Comparison of ENCODE assay signal across 16 cellular contexts in genomic region chr15:52765779-52766178, GRCh38. TPM values are rescaled to one million over a fixed set of nuclear protein-coding genes. Genes with fewer than 3 reads are reported as not detected.
DNase-seq lines count a peak whose midpoint lies in the region; ATAC-seq and TF ChIP-seq lines count a peak whose summit lies in the region.
"Had no signal": no experiment of that assay in that cellular context is flagged by ENCODE, and none has a peak within 500 bp of the region (broad histone marks: within the 10 kb centered on the region; RNA-seq: fewer than 3 reads in every experiment).

No MANE protein-coding gene starts in this region.

- H3K4me1 ChIP-seq in left ventricle myocardium inferior (no peaks in the 10 kb centered on the region), right atrium auricular region (no peaks in the 10 kb centered on the region), upper lobe of right lung (no peaks in the 10 kb centered on the region)
- H3K4me1 ChIP-seq: transverse colon had no signal

- intact Hi-C loops in left ventricle myocardium inferior (cut with micrococcal nuclease): no loop called here
- intact Hi-C loops in upper lobe of right lung (cut with DNase I): no loop called here

- H3K9me3 ChIP-seq in left ventricle myocardium inferior (replicated peaks): no peaks in the 10 kb centered on the region
- H3K9me3 ChIP-seq in right atrium auricular region: no peaks in the 10 kb centered on the region
- no peaks in the 10 kb centered on the region for H3K9me3 ChIP-seq in upper lobe of right lung
- H3K9me3 ChIP-seq: transverse colon had no signal

- peaks cover 2% of the 10 kb centered on the region for H3K27me3 Mint-ChIP-seq in glutamatergic neuron (ENCODE audit: unreplicated experiment)

- H3K4me3 Mint-ChIP-seq in glutamatergic neuron (ENCODE audit: unreplicated experiment): no peak overlapping the region
- H3K4me3 Mint-ChIP-seq: activated naive CD8-positive, alpha-beta T cell treated with anti-CD3 and anti-CD28 coated beads, Interleukin-2, amount 50 U/mL, for 24 hours; B cell; effector memory CD8-positive, alpha-beta T cell; IgD-negative memory B cell had no signal

- peaks cover 2% of the 10 kb centered on the region for H3K4me1 Mint-ChIP-seq in glutamatergic neuron (ENCODE audit: low read depth, unreplicated experiment)
- H3K4me1 Mint-ChIP-seq: activated naive CD8-positive, alpha-beta T cell treated with anti-CD3 and anti-CD28 coated beads, Interleukin-2, amount 50 U/mL, for 24 hours; B cell; IgD-negative memory B cell had no signal

- H3K9me3 Mint-ChIP-seq in glutamatergic neuron (ENCODE audit: unreplicated experiment): peaks cover 1% of the 10 kb centered on the region
- H3K9me3 Mint-ChIP-seq: activated naive CD8-positive, alpha-beta T cell treated with anti-CD3 and anti-CD28 coated beads, Interleukin-2, amount 50 U/mL, for 24 hours; effector memory CD8-positive, alpha-beta T cell; IgD-negative memory B cell had no signal

- peaks cover 78% of the 10 kb centered on the region for H3K27me3 ChIP-seq in left ventricle myocardium inferior (ENCODE audit: low read depth)
- H3K27me3 ChIP-seq in right atrium auricular region: no peaks in the 10 kb centered on the region
- H3K27me3 ChIP-seq in upper lobe of right lung: peaks cover 26% of the 10 kb centered on the region

- H3K27ac ChIP-seq in left ventricle myocardium inferior (replicated peaks) (no peak overlapping the region), right atrium auricular region (no peak overlapping the region), upper lobe of right lung (no peak overlapping the region)
- H3K27ac ChIP-seq: transverse colon had no signal

- H3K36me3 Mint-ChIP-seq in glutamatergic neuron (ENCODE audit: unreplicated experiment): no peaks in the 10 kb centered on the region

- TF ChIP-seq POLR2A in GM18505 (IDR thresholded peaks at IDR 0.05; ENCODE audit: borderline replicate concordance, extremely low read depth, insufficient read depth, insufficient read length): no peak

- H3K4me3 ChIP-seq in left ventricle myocardium inferior: no peak overlapping the region
- H3K4me3 ChIP-seq in right atrium auricular region: no peak overlapping the region
- no peak overlapping the region for H3K4me3 ChIP-seq in upper lobe of right lung
- H3K4me3 ChIP-seq: transverse colon had no signal

- DNase-seq in left ventricle myocardium inferior (no peak), right atrium auricular region (ENCODE audit: low spot score) (no peak), SW480 (ENCODE audit: low spot score) (peak; percentile 12), glutamatergic neuron (peak; percentile 34), upper lobe of right lung (no peak), NCI-H1417 treated with DMSO at 0.1 percent for 48 hours (lab: John Stamatoyannopoulos, UW) (no peak)
- DNase-seq: activated CD8-positive, alpha-beta memory T cell treated with anti-CD3 and anti-CD28 coated beads for 24 hours; activated naive CD8-positive, alpha-beta T cell treated with anti-CD3 and anti-CD28 coated beads, Interleukin-2, amount 50 U/mL, for 24 hours; effector memory CD8-positive, alpha-beta T cell; NCI-H446 treated with DMSO at 0.1 percent for 48 hours; transverse colon had no signal

- H3K36me3 ChIP-seq in left ventricle myocardium inferior (no peaks in the 10 kb centered on the region), right atrium auricular region (no peaks in the 10 kb centered on the region), upper lobe of right lung (no peaks in the 10 kb centered on the region)
- H3K36me3 ChIP-seq: transverse colon had no signal

- TF ChIP-seq CTCF in left ventricle myocardium inferior (IDR thresholded peaks at IDR 0.05; ENCODE audit: borderline replicate concordance) (peak; percentile 25), right atrium auricular region (IDR thresholded peaks at IDR 0.05) (peak in 1 of 2 donors; percentile 37), glutamatergic neuron (IDR thresholded peaks at IDR 0.05; ENCODE audit: partially characterized antibody, unreplicated experiment) (peak; percentile 16), upper lobe of right lung (IDR thresholded peaks at IDR 0.05) (no peak)

- ATAC-seq in upper lobe of right lung (peak; percentile 25), GM18505 (IDR thresholded peaks at IDR 0.05; ENCODE audit: unreplicated experiment) (no peak), GM19397 (IDR thresholded peaks at IDR 0.05; ENCODE audit: unreplicated experiment) (no peak)
- ATAC-seq: activated naive CD8-positive, alpha-beta T cell treated with anti-CD3 and anti-CD28 coated beads, Interleukin-2, amount 50 U/mL, for 24 hours; effector memory CD8-positive, alpha-beta T cell had no signal

- H3K27ac Mint-ChIP-seq in glutamatergic neuron (ENCODE audit: unreplicated experiment): no peak overlapping the region
- H3K27ac Mint-ChIP-seq: activated naive CD8-positive, alpha-beta T cell treated with anti-CD3 and anti-CD28 coated beads, Interleukin-2, amount 50 U/mL, for 24 hours; B cell; effector memory CD8-positive, alpha-beta T cell; IgD-negative memory B cell had no signal

RNA-seq across cellular contexts. Expression of gene ONECUT1, which starts 24.4 kb away (rescaled TPM):
- total RNA-seq in left ventricle myocardium inferior (not detected), right atrium auricular region (not detected), glutamatergic neuron (ENCODE audit: unreplicated experiment) (48.9 TPM), upper lobe of right lung (not detected)
- total RNA-seq: B cell, posterior vena cava had no signal

Comparison
In these comparisons a context has a peak if more than half of its experiments do, and no peak if none do; other contexts are left out.
1. DNase-seq: peak in SW480 (single experiment) and glutamatergic neuron (single experiment); none in left ventricle myocardium inferior (single experiment), right atrium auricular region (single experiment), upper lobe of right lung (single experiment) and NCI-H1417 treated with DMSO at 0.1 percent for 48 hours (single experiment).
2. RNA of gene ONECUT1, which starts 24.4 kb away (total RNA-seq): 48.9 TPM in glutamatergic neuron (single experiment); not detected in right atrium auricular region, not detected in left ventricle myocardium inferior (single experiment) and not detected in upper lobe of right lung (single experiment); every median in the first group is over 10 times any median in the second.